1 cellular context compared by ENCODE assay signal in the genomic region with DNA sequence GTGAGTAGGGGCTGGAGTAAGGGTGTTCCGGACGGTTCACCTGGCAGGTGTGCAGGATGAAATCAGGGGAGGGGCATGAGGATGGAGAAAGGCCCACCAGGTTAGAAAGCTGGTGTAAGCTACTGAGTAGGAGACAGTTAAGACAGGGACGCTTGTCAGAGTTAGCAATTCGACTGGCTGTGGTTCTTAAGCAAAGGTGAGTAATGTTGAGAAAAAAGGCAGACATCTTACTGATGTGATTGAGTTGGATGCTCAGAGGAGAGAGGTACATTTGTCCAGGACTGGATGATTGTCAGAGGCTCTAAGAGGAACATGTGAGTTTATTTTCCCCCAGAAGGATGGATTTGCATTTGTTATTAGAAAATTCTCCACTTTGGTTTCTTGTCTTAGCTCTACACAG.
TF ChIP-seq lines count a peak whose summit lies in the region.

No MANE protein-coding gene starts in this region.

TF ChIP-seq in SK-N-SH, 30 proteins besides CTCF, POLR2A, EP300 and RAD21:
- TF ChIP-seq FOXJ3 (CRISPR knock-in tag; IDR thresholded peaks at IDR 0.05) (no peak), GABPA (IDR thresholded peaks at IDR 0.05; ENCODE audit: low read depth) (no peak), RCOR1 (IDR thresholded peaks at IDR 0.05; ENCODE audit: low read length) (no peak), POLR2AphosphoS5 (IDR thresholded peaks at IDR 0.05; ENCODE audit: low read depth, low read length) (no peak), ELF1 (IDR thresholded peaks at IDR 0.05) (no peak), MXI1 (IDR thresholded peaks at IDR 0.05; ENCODE audit: low read depth, low read length) (no peak), NFIC (IDR thresholded peaks at IDR 0.05; ENCODE audit: borderline replicate concordance) (no peak), TAF1 (IDR thresholded peaks at IDR 0.05; ENCODE audit: borderline replicate concordance, low read depth, low read length) (no peak), FOSL2 (IDR thresholded peaks at IDR 0.05; ENCODE audit: borderline replicate concordance, low read depth) (no peak), SIN3A (IDR thresholded peaks at IDR 0.05; ENCODE audit: borderline replicate concordance, low read depth, low read length) (no peak), GATA2 (CRISPR knock-in tag; IDR thresholded peaks at IDR 0.05) (no peak), CHD2 (IDR thresholded peaks at IDR 0.05; ENCODE audit: low read length, partially characterized antibody) (no peak), MEF2A (IDR thresholded peaks at IDR 0.05; ENCODE audit: borderline replicate concordance, low read depth) (no peak), ZBTB33 (IDR thresholded peaks at IDR 0.05; ENCODE audit: borderline replicate concordance, low read depth) (no peak)
- TF ChIP-seq, protein P1, sequence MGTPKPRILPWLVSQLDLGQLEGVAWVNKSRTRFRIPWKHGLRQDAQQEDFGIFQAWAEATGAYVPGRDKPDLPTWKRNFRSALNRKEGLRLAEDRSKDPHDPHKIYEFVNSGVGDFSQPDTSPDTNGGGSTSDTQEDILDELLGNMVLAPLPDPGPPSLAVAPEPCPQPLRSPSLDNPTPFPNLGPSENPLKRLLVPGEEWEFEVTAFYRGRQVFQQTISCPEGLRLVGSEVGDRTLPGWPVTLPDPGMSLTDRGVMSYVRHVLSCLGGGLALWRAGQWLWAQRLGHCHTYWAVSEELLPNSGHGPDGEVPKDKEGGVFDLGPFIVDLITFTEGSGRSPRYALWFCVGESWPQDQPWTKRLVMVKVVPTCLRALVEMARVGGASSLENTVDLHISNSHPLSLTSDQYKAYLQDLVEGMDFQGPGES (IDR thresholded peaks at IDR 0.05; ENCODE audit: low read depth, low read length): no peak
